2 cellular contexts compared by ENCODE assay signal in the genomic region with DNA sequence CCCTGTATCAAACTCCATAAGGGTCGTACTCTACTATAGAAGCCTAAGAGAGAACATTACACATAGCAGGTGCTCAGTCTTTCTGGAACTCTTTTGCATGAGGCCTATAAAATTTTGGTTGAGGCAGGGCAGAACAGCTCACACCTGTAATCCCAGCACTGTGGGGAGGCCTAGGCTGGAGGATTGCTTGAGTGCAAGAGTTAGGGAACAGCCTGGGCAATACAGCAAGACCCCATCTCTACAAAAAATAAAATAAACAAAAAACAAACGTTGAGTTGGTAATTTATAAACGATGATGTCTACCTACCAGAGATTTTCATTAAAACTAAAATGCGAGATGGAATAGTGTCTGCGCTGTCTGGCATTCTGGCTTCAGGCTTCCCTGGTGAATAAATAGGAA.
TF ChIP-seq lines count a peak whose summit lies in the region.

No MANE protein-coding gene starts in this region.

TF ChIP-seq in H1, 55 proteins besides CTCF, POLR2A, EP300 and RAD21:
- TF ChIP-seq KDM1A (IDR thresholded peaks at IDR 0.05; ENCODE audit: borderline replicate concordance, low read length) (peak; percentile 68; the same call in 1 of the 2 replicates), ASH2L (IDR thresholded peaks at IDR 0.05; ENCODE audit: low read length) (no peak), GABPA (IDR thresholded peaks at IDR 0.05; ENCODE audit: borderline replicate concordance, insufficient read depth, low read length) (no peak), RNF2 (IDR thresholded peaks at IDR 0.05; ENCODE audit: borderline replicate concordance, low read depth, low read length, missing control alignments, poor library complexity, severe bottlenecking) (no peak)

TF ChIP-seq in neural cell, 6 proteins besides CTCF, POLR2A, EP300 and RAD21:
- TF ChIP-seq, protein P1, sequence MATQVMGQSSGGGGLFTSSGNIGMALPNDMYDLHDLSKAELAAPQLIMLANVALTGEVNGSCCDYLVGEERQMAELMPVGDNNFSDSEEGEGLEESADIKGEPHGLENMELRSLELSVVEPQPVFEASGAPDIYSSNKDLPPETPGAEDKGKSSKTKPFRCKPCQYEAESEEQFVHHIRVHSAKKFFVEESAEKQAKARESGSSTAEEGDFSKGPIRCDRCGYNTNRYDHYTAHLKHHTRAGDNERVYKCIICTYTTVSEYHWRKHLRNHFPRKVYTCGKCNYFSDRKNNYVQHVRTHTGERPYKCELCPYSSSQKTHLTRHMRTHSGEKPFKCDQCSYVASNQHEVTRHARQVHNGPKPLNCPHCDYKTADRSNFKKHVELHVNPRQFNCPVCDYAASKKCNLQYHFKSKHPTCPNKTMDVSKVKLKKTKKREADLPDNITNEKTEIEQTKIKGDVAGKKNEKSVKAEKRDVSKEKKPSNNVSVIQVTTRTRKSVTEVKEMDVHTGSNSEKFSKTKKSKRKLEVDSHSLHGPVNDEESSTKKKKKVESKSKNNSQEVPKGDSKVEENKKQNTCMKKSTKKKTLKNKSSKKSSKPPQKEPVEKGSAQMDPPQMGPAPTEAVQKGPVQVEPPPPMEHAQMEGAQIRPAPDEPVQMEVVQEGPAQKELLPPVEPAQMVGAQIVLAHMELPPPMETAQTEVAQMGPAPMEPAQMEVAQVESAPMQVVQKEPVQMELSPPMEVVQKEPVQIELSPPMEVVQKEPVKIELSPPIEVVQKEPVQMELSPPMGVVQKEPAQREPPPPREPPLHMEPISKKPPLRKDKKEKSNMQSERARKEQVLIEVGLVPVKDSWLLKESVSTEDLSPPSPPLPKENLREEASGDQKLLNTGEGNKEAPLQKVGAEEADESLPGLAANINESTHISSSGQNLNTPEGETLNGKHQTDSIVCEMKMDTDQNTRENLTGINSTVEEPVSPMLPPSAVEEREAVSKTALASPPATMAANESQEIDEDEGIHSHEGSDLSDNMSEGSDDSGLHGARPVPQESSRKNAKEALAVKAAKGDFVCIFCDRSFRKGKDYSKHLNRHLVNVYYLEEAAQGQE (IDR thresholded peaks at IDR 0.05; ENCODE audit: borderline replicate concordance) = no peak
- TF ChIP-seq EZH2 (IDR thresholded peaks at IDR 0.05; ENCODE audit: borderline replicate concordance, insufficient read depth, low read length, poor library complexity, severe bottlenecking) (no peak), SMC3 (conservative IDR thresholded peaks at IDR 0.05; ENCODE audit: poor library complexity) (no peak), POLR2AphosphoS5 (IDR thresholded peaks at IDR 0.05) (no peak), TAF1 (IDR thresholded peaks at IDR 0.05; ENCODE audit: low read depth) (no peak), MXI1 (conservative IDR thresholded peaks at IDR 0.05; ENCODE audit: poor library complexity, severe bottlenecking) (no peak)
